ENCODE assay signal across 8 cellular contexts in genomic region chr18:54269924-54270844, GRCh38. TPM values are rescaled to one million over a fixed set of nuclear protein-coding genes. Genes with fewer than 3 reads are reported as not detected.
A peak's percentile ranks its signal among the peaks of the same experiment; 100 is the strongest.
DNase-seq lines count a peak whose midpoint lies in the region; ATAC-seq and TF ChIP-seq lines count a peak whose summit lies in the region.

No MANE protein-coding gene starts in this region.

- DNase-seq in NOMO-1 treated with dmso at 0.1 percent for 144 hours (lab: John Stamatoyannopoulos, UW; ENCODE audit: unreplicated experiment) = peak; percentile 45
- DNase-seq in fibroblast of villous mesenchyme (ENCODE audit: low read depth) = no peak
- peak; percentile 69 for DNase-seq in occipital lobe (lab: John Stamatoyannopoulos, UW)
- no peak for DNase-seq in vagina (ENCODE audit: extremely low spot score in 2 of 2)

- H4K20me1 ChIP-seq in BLaER1 treated with 17β-estradiol and CSF1 and Interleukin-3, amounts not matched to agents 10 nM and 100 nM = no peaks in the 10 kb centered on the region

- H3K9ac ChIP-seq in BLaER1 treated with 17β-estradiol and CSF1 and Interleukin-3, amounts not matched to agents 10 nM and 100 nM = peak overlapping the region; percentile 86 to 95 (median 89)

- H3K27ac Mint-ChIP-seq in activated T-helper 17 cell treated with anti-CD3 and anti-CD28 coated beads, Interleukin-2, amount 50 U/mL, for 72 hours = peak overlapping the region; percentile 95

- no peaks in the 10 kb centered on the region for H3K27me3 Mint-ChIP-seq in activated T-helper 17 cell treated with anti-CD3 and anti-CD28 coated beads, Interleukin-2, amount 50 U/mL, for 72 hours

- peaks cover 21% of the 10 kb centered on the region for H3K4me1 Mint-ChIP-seq in activated T-helper 17 cell treated with anti-CD3 and anti-CD28 coated beads, Interleukin-2, amount 50 U/mL, for 72 hours

- H3K27ac ChIP-seq in BLaER1 treated with 17β-estradiol and CSF1 and Interleukin-3, amounts not matched to agents 10 nM and 100 nM = peak overlapping the region; percentile 90 to 96 (median 93)
- peak overlapping the region; percentile 80 for H3K27ac ChIP-seq in vagina

- H3K4me3 Mint-ChIP-seq in activated T-helper 17 cell treated with anti-CD3 and anti-CD28 coated beads, Interleukin-2, amount 50 U/mL, for 72 hours = peak overlapping the region; percentile 92

- TF ChIP-seq POLR2A in vagina (IDR thresholded peaks at IDR 0.05) = no peak

- no peaks in the 10 kb centered on the region for H3K9me3 ChIP-seq in BLaER1 treated with 17β-estradiol and CSF1 and Interleukin-3, amounts not matched to agents 10 nM and 100 nM (replicated peaks in 1 of 11)
- H3K9me3 ChIP-seq in vagina = no peaks in the 10 kb centered on the region

- peak; percentile 37 for ATAC-seq in GM19043 (IDR thresholded peaks at IDR 0.05; ENCODE audit: low read depth, unreplicated experiment)
- peak; percentile 37 for ATAC-seq in HG03342 (IDR thresholded peaks at IDR 0.05; ENCODE audit: unreplicated experiment)
- ATAC-seq in activated T-helper 17 cell treated with anti-CD3 and anti-CD28 coated beads, Interleukin-2, amount 50 U/mL, for 72 hours (replicated peaks) = peak; percentile 79

- peak overlapping the region; percentile 63 to 76 (median 68) for H3K4me3 ChIP-seq in BLaER1 treated with 17β-estradiol and CSF1 and Interleukin-3, amounts not matched to agents 10 nM and 100 nM
- H3K4me3 ChIP-seq in fibroblast of villous mesenchyme (ENCODE audit: low read depth, low read length) (peak overlapping the region; percentile 79), vagina (peak overlapping the region; percentile 56 to 58)

- TF ChIP-seq CTCF in fibroblast of villous mesenchyme (IDR thresholded peaks at IDR 0.05; ENCODE audit: insufficient read depth, low read depth, low read length) (peak; percentile 48), vagina (IDR thresholded peaks at IDR 0.05) (peak in 2 of 3 experiments; percentile 2 to 28)

- H3K36me3 ChIP-seq in BLaER1 treated with 17β-estradiol and CSF1 and Interleukin-3, amounts not matched to agents 10 nM and 100 nM = peaks cover 0 to 4% (median 0%) of the 10 kb centered on the region in 11 experiments; a peak in 1 of 22 replicates
- H3K36me3 ChIP-seq in vagina = no peaks in the 10 kb centered on the region

- no peaks in the 10 kb centered on the region for H3K9me3 Mint-ChIP-seq in activated T-helper 17 cell treated with anti-CD3 and anti-CD28 coated beads, Interleukin-2, amount 50 U/mL, for 72 hours

- no peaks in the 10 kb centered on the region for H3K27me3 ChIP-seq in BLaER1 treated with 17β-estradiol and CSF1 and Interleukin-3, amounts not matched to agents 10 nM and 100 nM
- H3K27me3 ChIP-seq in vagina = no peaks in the 10 kb centered on the region

- peak overlapping the region; percentile 76 to 94 (median 87) for H3K4me2 ChIP-seq in BLaER1 treated with 17β-estradiol and CSF1 and Interleukin-3, amounts not matched to agents 10 nM and 100 nM

- intact Hi-C loops in vagina (cut with DNase I) = no loop called here

- H3K4me1 ChIP-seq in BLaER1 treated with 17β-estradiol and CSF1 and Interleukin-3, amounts not matched to agents 10 nM and 100 nM = peaks cover 17 to 36% (median 26%) of the 10 kb centered on the region in 10 experiments
- peaks cover 19% of the 10 kb centered on the region for H3K4me1 ChIP-seq in vagina

- peaks cover 6% of the 10 kb centered on the region for H3K36me3 Mint-ChIP-seq in activated T-helper 17 cell treated with anti-CD3 and anti-CD28 coated beads, Interleukin-2, amount 50 U/mL, for 72 hours (ENCODE audit: low read depth)

RNA-seq across cellular contexts. Expression of gene POLI, which starts 0.9 kb away (rescaled TPM):
- 10 to 100 TPM; 13.4 to 23.3 TPM for total RNA-seq in activated T-helper 17 cell treated with anti-CD3 and anti-CD28 coated beads, Interleukin-2, amount 50 U/mL, for 72 hours
- total RNA-seq in fibroblast of villous mesenchyme (29.3 and 31.5 TPM in 2 replicates), occipital lobe (131 TPM), vagina (20.9 TPM)

RNA-seq across cellular contexts. Expression of gene MBD2, which starts 45.7 kb away (rescaled TPM):
- 100 to 1,000 TPM; 170 to 190 TPM for total RNA-seq in activated T-helper 17 cell treated with anti-CD3 and anti-CD28 coated beads, Interleukin-2, amount 50 U/mL, for 72 hours
- total RNA-seq in fibroblast of villous mesenchyme (24.5 and 35.8 TPM in 2 replicates), occipital lobe (20.1 TPM), vagina (43.0 TPM)

Comparison
In these comparisons a context has a peak if more than half of its experiments do, and no peak if none do; other contexts are left out.
1. DNase-seq: peak in NOMO-1 treated with dmso at 0.1 percent for 144 hours (single experiment) and occipital lobe (single experiment); none in fibroblast of villous mesenchyme (single experiment) and vagina (0 of 2).
2. Peak in every context shown above with its lines, with median percentiles within 50 percentile points of each other: H3K4me3 ChIP-seq and ATAC-seq.